In the genomic region with DNA sequence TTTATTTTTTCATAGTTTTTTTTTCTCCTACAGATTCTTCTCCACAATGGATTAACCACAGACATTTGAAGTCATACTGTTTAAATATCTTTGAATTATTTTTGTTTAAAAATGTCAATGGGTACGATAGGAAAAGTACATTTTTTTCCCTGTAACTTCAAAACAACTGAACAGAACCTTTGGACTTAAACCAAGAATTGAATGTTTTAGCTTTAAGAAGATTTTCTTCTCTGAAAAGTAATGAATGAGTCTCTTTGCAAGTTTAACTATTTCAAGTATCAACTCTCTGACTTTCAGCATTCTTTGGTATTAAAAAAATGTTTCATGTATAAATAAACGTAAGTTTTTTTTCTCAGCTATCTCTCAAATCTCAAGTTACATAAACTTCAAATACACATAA, we compare ENCODE assay signal across 19 cellular contexts.
DNase-seq lines count a peak whose midpoint lies in the region; ATAC-seq and TF ChIP-seq lines count a peak whose summit lies in the region.
"Had no signal": no experiment of that assay in that cellular context is flagged by ENCODE, and none has a peak within 500 bp of the region (broad histone marks: within the 10 kb centered on the region; RNA-seq: fewer than 3 reads in every experiment).

No MANE protein-coding gene starts in this region.

- DNase-seq in SK-N-MC (ENCODE audit: low read depth, low spot score), result no peak
- DNase-seq in astrocyte of the hippocampus (ENCODE audit: low read depth, low spot score), result peak; percentile 10
- DNase-seq in fibroblast of the aortic adventitia (ENCODE audit: low read depth), result peak; percentile 82
- no peak for DNase-seq in NCI-H1417 (lab: John Stamatoyannopoulos, UW)
- no peak for DNase-seq in osteocyte (ENCODE audit: extremely low spot score, unreplicated experiment)
- DNase-seq in activated CD8-positive, alpha-beta T cell treated with anti-CD3 and anti-CD28 coated beads for 36 hours, result no peak
- DNase-seq: Caco-2; CD4-positive, alpha-beta T cell; DMS153; GF-D8; NCI-H1092 treated with DMSO at 0.1 percent for 48 hours; NCI-H2081; NCI-H2171 treated with DMSO at 0.1 percent for 48 hours; NK-92 treated with Interleukin-12 subunit alpha and Interleukin-12 subunit beta, amount 100 ng/mL, for 24 hours had no signal

- H3K27me3 ChIP-seq in rectal smooth muscle tissue (ENCODE audit: control insufficient read depth, insufficient read depth, low read length), result no peaks in the 10 kb centered on the region

- no peak overlapping the region for H3K27ac Mint-ChIP-seq in osteocyte (ENCODE audit: unreplicated experiment)
- H3K27ac Mint-ChIP-seq in activated CD8-positive, alpha-beta T cell treated with anti-CD3 and anti-CD28 coated beads for 36 hours, result no peak overlapping the region
- H3K27ac Mint-ChIP-seq: CD4-positive, alpha-beta T cell had no signal

- POLR2A ChIA-PET in activated CD8-positive, alpha-beta T cell treated with anti-CD3 and anti-CD28 coated beads for 36 hours (lab: Charles Lee), result no interaction called here

- peaks cover 14% of the 10 kb centered on the region for H3K4me1 ChIP-seq in rectal smooth muscle tissue (ENCODE audit: control insufficient read depth, insufficient read depth, low read length)
- H3K4me1 ChIP-seq: A549, Caco-2 had no signal

- no peaks in the 10 kb centered on the region for H3K27me3 Mint-ChIP-seq in osteocyte (ENCODE audit: unreplicated experiment)
- H3K27me3 Mint-ChIP-seq in activated CD8-positive, alpha-beta T cell treated with anti-CD3 and anti-CD28 coated beads for 36 hours, result no peaks in the 10 kb centered on the region
- H3K27me3 Mint-ChIP-seq: CD4-positive, alpha-beta T cell had no signal

- H3K4me1 Mint-ChIP-seq in osteocyte (ENCODE audit: unreplicated experiment), result no peaks in the 10 kb centered on the region
- no peaks in the 10 kb centered on the region for H3K4me1 Mint-ChIP-seq in activated CD8-positive, alpha-beta T cell treated with anti-CD3 and anti-CD28 coated beads for 36 hours (ENCODE audit: low read depth)

- no peak overlapping the region for H3K4me3 Mint-ChIP-seq in osteocyte (ENCODE audit: unreplicated experiment)
- no peak overlapping the region for H3K4me3 Mint-ChIP-seq in activated CD8-positive, alpha-beta T cell treated with anti-CD3 and anti-CD28 coated beads for 36 hours
- H3K4me3 Mint-ChIP-seq: CD4-positive, alpha-beta T cell had no signal

- TF ChIP-seq CTCF in fibroblast of the aortic adventitia (IDR thresholded peaks at IDR 0.05; ENCODE audit: insufficient read depth, low read length) (no peak), osteocyte (IDR thresholded peaks at IDR 0.05) (no peak)
- no peak for TF ChIP-seq CTCF in activated CD8-positive, alpha-beta T cell treated with anti-CD3 and anti-CD28 coated beads for 36 hours (IDR thresholded peaks at IDR 0.05)

- intact Hi-C loops in activated CD8-positive, alpha-beta T cell treated with anti-CD3 and anti-CD28 coated beads for 36 hours (cut with micrococcal nuclease), result no loop called here

- no peaks in the 10 kb centered on the region for H3K9me3 Mint-ChIP-seq in osteocyte (ENCODE audit: unreplicated experiment)
- no peaks in the 10 kb centered on the region for H3K9me3 Mint-ChIP-seq in activated CD8-positive, alpha-beta T cell treated with anti-CD3 and anti-CD28 coated beads for 36 hours
- H3K9me3 Mint-ChIP-seq: CD4-positive, alpha-beta T cell had no signal

- CTCF ChIA-PET in activated CD8-positive, alpha-beta T cell treated with anti-CD3 and anti-CD28 coated beads for 36 hours (lab: Charles Lee), result no interaction called here

- H3K4me3 ChIP-seq in SK-N-MC (peak overlapping the region; percentile 7; the same call in 1 of the 2 replicates), fibroblast of the aortic adventitia (ENCODE audit: low read depth, low read length) (no peak overlapping the region), rectal smooth muscle tissue (ENCODE audit: low read length) (no peak overlapping the region)
- H3K4me3 ChIP-seq: A549, GM12878, K562 had no signal

- no peaks in the 10 kb centered on the region for H3K36me3 ChIP-seq in SK-N-MC (ENCODE audit: insufficient read depth, low read length)
- no peaks in the 10 kb centered on the region for H3K36me3 ChIP-seq in rectal smooth muscle tissue (ENCODE audit: control insufficient read depth, insufficient read depth, low read length)

- H3K9me3 ChIP-seq in SK-N-MC (ENCODE audit: low read depth, low read length), result no peaks in the 10 kb centered on the region
- H3K9me3 ChIP-seq: A549, Caco-2 had no signal

- H3K27ac ChIP-seq in SK-N-MC, result peak overlapping the region; percentile 34; the same call in 1 of the 2 replicates
- H3K27ac ChIP-seq in rectal smooth muscle tissue (ENCODE audit: low read depth, low read length), result peak overlapping the region; percentile 27
- H3K27ac ChIP-seq: A549 had no signal

- ATAC-seq in activated CD8-positive, alpha-beta T cell treated with anti-CD3 and anti-CD28 coated beads for 36 hours, result no peak
- ATAC-seq: A549, GM12878, K562, Right ventricle myocardium inferior had no signal

- no peaks in the 10 kb centered on the region for H3K36me3 Mint-ChIP-seq in osteocyte (ENCODE audit: unreplicated experiment)
- H3K36me3 Mint-ChIP-seq in activated CD8-positive, alpha-beta T cell treated with anti-CD3 and anti-CD28 coated beads for 36 hours (ENCODE audit: low read depth), result no peaks in the 10 kb centered on the region

- H3K9ac ChIP-seq in SK-N-MC (ENCODE audit: insufficient read length), result peak overlapping the region; percentile 3
- no peak overlapping the region for H3K9ac ChIP-seq in rectal smooth muscle tissue (ENCODE audit: low read length)

Comparison
In these comparisons a context has a peak if more than half of its experiments do, and no peak if none do; other contexts are left out.
1. DNase-seq: peak in astrocyte of the hippocampus (single experiment) and fibroblast of the aortic adventitia (single experiment); none in SK-N-MC (single experiment), NCI-H1417 (0 of 3), osteocyte (single experiment) and activated CD8-positive, alpha-beta T cell treated with anti-CD3 and anti-CD28 coated beads for 36 hours (single experiment).